In the genomic region with DNA sequence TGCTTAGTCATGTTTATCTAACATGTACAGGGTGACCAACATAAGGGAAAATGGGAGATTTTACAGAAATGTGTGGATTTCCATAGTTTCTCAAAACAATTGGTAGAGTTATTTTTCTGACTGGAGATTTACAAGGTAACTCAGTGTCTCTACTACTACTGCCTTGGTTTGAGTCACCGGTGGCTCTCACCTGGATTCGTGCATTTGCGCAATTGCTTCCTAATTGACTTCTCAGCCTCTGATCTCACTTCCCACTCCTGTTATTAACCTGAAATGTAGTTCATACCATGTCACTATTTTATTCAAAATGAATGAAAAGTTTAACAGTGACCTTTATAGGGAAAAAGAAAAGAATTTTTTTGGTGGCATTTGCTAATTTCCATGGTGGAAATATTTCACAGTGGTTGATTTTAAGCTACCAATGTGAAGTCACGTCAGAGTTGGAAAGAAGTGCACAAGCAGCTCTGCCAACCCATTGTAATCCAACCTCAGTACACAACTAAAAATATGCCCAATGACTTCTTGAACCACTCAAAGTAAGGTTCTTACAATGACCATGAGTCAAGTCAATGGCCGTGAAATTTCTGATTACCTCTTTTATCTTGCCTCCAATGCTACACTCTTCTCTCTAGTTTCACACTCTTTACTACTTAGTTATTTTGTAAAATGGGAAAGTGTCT, we compare ENCODE assay signal across 1 cellular context.
A peak's percentile ranks its signal among the peaks of the same experiment; 100 is the strongest.
TF ChIP-seq lines count a peak whose summit lies in the region.

No MANE protein-coding gene starts in this region.

TF ChIP-seq in Ishikawa, 13 proteins besides CTCF, POLR2A, EP300 and RAD21 (continued from another document):
- TF ChIP-seq, protein P1, sequence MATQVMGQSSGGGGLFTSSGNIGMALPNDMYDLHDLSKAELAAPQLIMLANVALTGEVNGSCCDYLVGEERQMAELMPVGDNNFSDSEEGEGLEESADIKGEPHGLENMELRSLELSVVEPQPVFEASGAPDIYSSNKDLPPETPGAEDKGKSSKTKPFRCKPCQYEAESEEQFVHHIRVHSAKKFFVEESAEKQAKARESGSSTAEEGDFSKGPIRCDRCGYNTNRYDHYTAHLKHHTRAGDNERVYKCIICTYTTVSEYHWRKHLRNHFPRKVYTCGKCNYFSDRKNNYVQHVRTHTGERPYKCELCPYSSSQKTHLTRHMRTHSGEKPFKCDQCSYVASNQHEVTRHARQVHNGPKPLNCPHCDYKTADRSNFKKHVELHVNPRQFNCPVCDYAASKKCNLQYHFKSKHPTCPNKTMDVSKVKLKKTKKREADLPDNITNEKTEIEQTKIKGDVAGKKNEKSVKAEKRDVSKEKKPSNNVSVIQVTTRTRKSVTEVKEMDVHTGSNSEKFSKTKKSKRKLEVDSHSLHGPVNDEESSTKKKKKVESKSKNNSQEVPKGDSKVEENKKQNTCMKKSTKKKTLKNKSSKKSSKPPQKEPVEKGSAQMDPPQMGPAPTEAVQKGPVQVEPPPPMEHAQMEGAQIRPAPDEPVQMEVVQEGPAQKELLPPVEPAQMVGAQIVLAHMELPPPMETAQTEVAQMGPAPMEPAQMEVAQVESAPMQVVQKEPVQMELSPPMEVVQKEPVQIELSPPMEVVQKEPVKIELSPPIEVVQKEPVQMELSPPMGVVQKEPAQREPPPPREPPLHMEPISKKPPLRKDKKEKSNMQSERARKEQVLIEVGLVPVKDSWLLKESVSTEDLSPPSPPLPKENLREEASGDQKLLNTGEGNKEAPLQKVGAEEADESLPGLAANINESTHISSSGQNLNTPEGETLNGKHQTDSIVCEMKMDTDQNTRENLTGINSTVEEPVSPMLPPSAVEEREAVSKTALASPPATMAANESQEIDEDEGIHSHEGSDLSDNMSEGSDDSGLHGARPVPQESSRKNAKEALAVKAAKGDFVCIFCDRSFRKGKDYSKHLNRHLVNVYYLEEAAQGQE (IDR thresholded peaks at IDR 0.05; ENCODE audit: low read depth): no peak
- peak; percentile 62; the same call in 1 of the 2 replicates for TF ChIP-seq FOXM1 (IDR thresholded peaks at IDR 0.05; ENCODE audit: borderline replicate concordance, low read depth)
- TF ChIP-seq EGR1 (IDR thresholded peaks at IDR 0.05): no peak
- peak; percentile 94 for TF ChIP-seq CEBPB (IDR thresholded peaks at IDR 0.05)
